ENCODE assay signal across 8 cellular contexts in genomic region chr11:32052218-32052617, GRCh38.
DNase-seq lines count a peak whose midpoint lies in the region; ATAC-seq and TF ChIP-seq lines count a peak whose summit lies in the region.

No MANE protein-coding gene starts in this region.

- H3K4me3 ChIP-seq in WERI-Rb-1 (ENCODE audit: low read depth, low read length) (no peak overlapping the region), cardiac fibroblast (replicated peaks in 1 of 2; ENCODE audit: low read depth in 2 of 2, low read length in 2 of 2) (no peak overlapping the region)

- no peaks in the 10 kb centered on the region for H3K9me3 ChIP-seq in WERI-Rb-1 (ENCODE audit: severe bottlenecking)

- ATAC-seq in GM18502 (IDR thresholded peaks at IDR 0.05; ENCODE audit: poor library complexity, unreplicated experiment) (peak; percentile 80), HG02610 (IDR thresholded peaks at IDR 0.05; ENCODE audit: unreplicated experiment) (no peak)

- DNase-seq in AG09319 (ENCODE audit: extremely low read depth, low read depth), result no peak
- peak; percentile 36 for DNase-seq in NCI-H1105 (lab: John Stamatoyannopoulos, UW)
- DNase-seq in WERI-Rb-1, result peak; percentile 56
- peak; percentile 69 to 73 for DNase-seq in cardiac fibroblast (ENCODE audit: low read depth in 2 of 2)
- DNase-seq in left kidney (ENCODE audit: low read depth, low spot score), result peak; percentile 81
- DNase-seq in stimulated activated CD4-positive, alpha-beta T cell treated with anti-CD3 and anti-CD28 coated beads, Interleukin-4, amount 100 ng/mL, for 24 hours, result peak; percentile 62

- TF ChIP-seq CTCF in AG09319 (IDR thresholded peaks at IDR 0.05; ENCODE audit: low read depth, low read length) (peak; percentile 71), WERI-Rb-1 (IDR thresholded peaks at IDR 0.05; ENCODE audit: low read depth, low read length) (peak; percentile 55), cardiac fibroblast (IDR thresholded peaks at IDR 0.05; ENCODE audit: low read depth, low read length) (peak; percentile 66)

- no peaks in the 10 kb centered on the region for H3K27me3 ChIP-seq in WERI-Rb-1 (ENCODE audit: insufficient read depth, low read depth, severe bottlenecking)

- H3K36me3 ChIP-seq in WERI-Rb-1, result no peaks in the 10 kb centered on the region

- H3K27ac ChIP-seq in WERI-Rb-1, result no peak overlapping the region
